Comparison of ENCODE assay signal across 19 cellular contexts in genomic region chr4:86421461-86421860, GRCh38.
"Had no signal": no experiment of that assay in that cellular context is flagged by ENCODE, and none has a peak within 500 bp of the region (broad histone marks: within the 10 kb centered on the region; RNA-seq: fewer than 3 reads in every experiment).

No MANE protein-coding gene starts in this region.

- H3K4me1 ChIP-seq: colonic mucosa, heart right ventricle, right atrium auricular region, transverse colon had no signal

- H3K36me3 Mint-ChIP-seq: natural killer cell; stimulated activated memory B cell treated with anti-CD40 and anti-IgM and Interleukin-4, amounts not matched to agents 10 μg/mL and 1 μg/mL and 100 μg/mL, for 72 hours had no signal

- H3K9me3 Mint-ChIP-seq: neural crest cell; stimulated activated memory B cell treated with anti-CD40 and anti-IgM and Interleukin-4, amounts not matched to agents 10 μg/mL and 1 μg/mL and 100 μg/mL, for 72 hours; stimulated activated naive CD8-positive, alpha-beta T cell treated with anti-CD3 and anti-CD28 coated beads, Interleukin-15, Interleukin-2, amounts not matched to agents 100 ng/mL and 50 ng/mL, for 24 hours had no signal

- ATAC-seq: heart right ventricle; left lobe of liver; natural killer cell; stimulated activated memory B cell treated with anti-CD40 and anti-IgM and Interleukin-4, amounts not matched to agents 10 μg/mL and 1 μg/mL and 100 μg/mL, for 72 hours had no signal

- FAIRE-seq: frontal cortex, small intestine had no signal

- H3K4me3 ChIP-seq: cardiac muscle cell, colonic mucosa, heart right ventricle, right atrium auricular region, thoracic aorta, transverse colon had no signal

- H3K4me3 Mint-ChIP-seq: natural killer cell; neural crest cell; stimulated activated memory B cell treated with anti-CD40 and anti-IgM and Interleukin-4, amounts not matched to agents 10 μg/mL and 1 μg/mL and 100 μg/mL, for 72 hours; stimulated activated naive CD8-positive, alpha-beta T cell treated with anti-CD3 and anti-CD28 coated beads, Interleukin-15, Interleukin-2, amounts not matched to agents 100 ng/mL and 50 ng/mL, for 24 hours had no signal

- H3K27ac ChIP-seq: cardiac muscle cell, colonic mucosa, heart right ventricle, right atrium auricular region, thoracic aorta, transverse colon had no signal

- H3K4me1 Mint-ChIP-seq: natural killer cell; neural crest cell; stimulated activated memory B cell treated with anti-CD40 and anti-IgM and Interleukin-4, amounts not matched to agents 10 μg/mL and 1 μg/mL and 100 μg/mL, for 72 hours had no signal

- H3K9me3 ChIP-seq: colonic mucosa, heart right ventricle, right atrium auricular region, thoracic aorta, transverse colon had no signal

- H3K36me3 ChIP-seq: cardiac muscle cell, colonic mucosa, heart right ventricle, right atrium auricular region, thoracic aorta, transverse colon had no signal

- H3K27ac Mint-ChIP-seq: natural killer cell; stimulated activated memory B cell treated with anti-CD40 and anti-IgM and Interleukin-4, amounts not matched to agents 10 μg/mL and 1 μg/mL and 100 μg/mL, for 72 hours; stimulated activated naive CD8-positive, alpha-beta T cell treated with anti-CD3 and anti-CD28 coated beads, Interleukin-15, Interleukin-2, amounts not matched to agents 100 ng/mL and 50 ng/mL, for 24 hours had no signal

- DNase-seq: cerebellar nuclear complex; colonic mucosa; dermis blood vessel endothelial cell; effector CD4-positive, alpha-beta T cell; heart right ventricle; islet precursor cell; mammary epithelial cell; natural killer cell; small intestine; stimulated activated CD4-positive, alpha-beta T cell treated with anti-CD3 and anti-CD28 coated beads, Interleukin-12 subunit alpha, Interleukin-12 subunit beta, amount 100 ng/mL, for 4 hours; transverse colon had no signal

- H3K27me3 ChIP-seq: cardiac muscle cell, colonic mucosa, heart right ventricle, right atrium auricular region, transverse colon had no signal

- H3K27me3 Mint-ChIP-seq: stimulated activated memory B cell treated with anti-CD40 and anti-IgM and Interleukin-4, amounts not matched to agents 10 μg/mL and 1 μg/mL and 100 μg/mL, for 72 hours; stimulated activated naive CD8-positive, alpha-beta T cell treated with anti-CD3 and anti-CD28 coated beads, Interleukin-15, Interleukin-2, amounts not matched to agents 100 ng/mL and 50 ng/mL, for 24 hours had no signal
